ENCODE assay signal across 15 cellular contexts in the genomic region with DNA sequence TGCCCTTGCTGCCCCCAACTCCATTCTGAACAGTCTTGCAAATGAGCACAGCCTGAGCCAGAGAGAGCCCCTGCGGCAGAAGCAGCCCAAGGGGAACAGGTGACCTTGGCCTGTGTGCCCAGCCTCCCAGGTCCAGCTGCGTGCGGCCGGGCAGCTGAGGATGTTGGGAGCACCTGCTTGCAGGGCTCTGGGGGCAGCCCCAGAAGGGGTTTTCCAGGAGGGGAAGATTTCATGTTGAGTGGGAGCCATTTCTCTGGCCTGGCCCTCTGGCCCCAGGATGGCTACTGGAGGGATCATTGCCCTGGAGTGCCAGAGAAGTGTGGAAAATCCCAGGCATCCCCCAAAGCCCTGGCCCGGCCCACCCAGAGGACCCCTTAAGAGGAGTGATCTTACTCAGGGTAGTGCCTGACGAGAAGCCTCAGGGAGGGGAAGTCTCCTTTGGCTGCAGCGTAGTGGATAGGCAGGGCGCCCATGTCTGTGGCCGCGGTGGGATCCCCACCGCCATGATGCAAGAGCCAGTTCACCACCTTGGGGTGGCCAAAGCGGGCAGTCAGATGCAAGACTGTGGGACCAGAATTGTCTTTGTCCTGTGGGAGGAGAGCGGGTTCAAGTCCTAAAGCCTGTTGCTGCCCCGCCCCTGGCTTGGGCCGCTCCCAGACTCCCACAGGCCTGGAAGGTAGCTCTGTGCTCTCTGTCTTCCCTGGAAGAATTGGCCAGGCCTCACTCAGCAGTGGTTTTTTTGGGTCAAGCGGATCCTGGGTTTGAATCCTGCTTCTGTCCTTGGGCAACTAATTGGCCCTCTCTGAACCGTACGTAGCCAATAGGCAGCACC. TPM values are rescaled to one million over a fixed set of nuclear protein-coding genes. Genes with fewer than 3 reads are reported as not detected.
DNase-seq lines count a peak whose midpoint lies in the region; ATAC-seq and TF ChIP-seq lines count a peak whose summit lies in the region.
"Had no signal": no experiment of that assay in that cellular context is flagged by ENCODE, and none has a peak within 500 bp of the region (broad histone marks: within the 10 kb centered on the region; RNA-seq: fewer than 3 reads in every experiment).

No MANE protein-coding gene starts in this region.

- no peaks in the 10 kb centered on the region for H3K9me3 Mint-ChIP-seq in activated naive CD4-positive, alpha-beta T cell treated with anti-CD3 and anti-CD28 coated beads, Interleukin-2, amount 10 ng/mL, durations not matched to agents 7 days and 5 days
- H3K9me3 Mint-ChIP-seq: neural crest cell, T-cell had no signal

- H3K27ac Mint-ChIP-seq in activated naive CD4-positive, alpha-beta T cell treated with anti-CD3 and anti-CD28 coated beads, Interleukin-2, amount 10 ng/mL, durations not matched to agents 7 days and 5 days: no peak overlapping the region
- H3K27ac Mint-ChIP-seq: T-cell had no signal

- H3K4me3 ChIP-seq in RWPE2 (ENCODE audit: severe bottlenecking) (no peak overlapping the region), tibial nerve (no peak overlapping the region)
- H3K4me3 ChIP-seq: left lung had no signal

- H3K4me1 ChIP-seq in RWPE2 (ENCODE audit: insufficient read depth, poor library complexity, severe bottlenecking) (no peaks in the 10 kb centered on the region), tibial nerve (no peaks in the 10 kb centered on the region)
- H3K4me1 ChIP-seq: left lung had no signal

- peaks cover 44% of the 10 kb centered on the region for H3K27me3 Mint-ChIP-seq in activated naive CD4-positive, alpha-beta T cell treated with anti-CD3 and anti-CD28 coated beads, Interleukin-2, amount 10 ng/mL, durations not matched to agents 7 days and 5 days

- CTCF ChIA-PET in activated naive CD4-positive, alpha-beta T cell treated with anti-CD3 and anti-CD28 coated beads, Interleukin-2, amount 10 ng/mL, durations not matched to agents 7 days and 5 days (lab: Charles Lee): no interaction called here

- H3K9me3 ChIP-seq in RWPE2 (ENCODE audit: severe bottlenecking) (no peaks in the 10 kb centered on the region), tibial nerve (no peaks in the 10 kb centered on the region)
- H3K9me3 ChIP-seq: left lung had no signal

- TF ChIP-seq POLR2A in tibial nerve (IDR thresholded peaks at IDR 0.05): no peak

- H3K27me3 ChIP-seq in RWPE2 (ENCODE audit: insufficient read depth, poor library complexity, severe bottlenecking) (no peaks in the 10 kb centered on the region), tibial nerve (peaks cover 0 to 54% of the 10 kb centered on the region in 2 donors)

- TF ChIP-seq EP300 in tibial nerve (IDR thresholded peaks at IDR 0.05): no peak

- no peak overlapping the region for H3K4me3 Mint-ChIP-seq in activated naive CD4-positive, alpha-beta T cell treated with anti-CD3 and anti-CD28 coated beads, Interleukin-2, amount 10 ng/mL, durations not matched to agents 7 days and 5 days
- H3K4me3 Mint-ChIP-seq: neural crest cell, T-cell had no signal

- H3K36me3 ChIP-seq in RWPE2 (ENCODE audit: low read depth): no peaks in the 10 kb centered on the region
- no peaks in the 10 kb centered on the region for H3K36me3 ChIP-seq in tibial nerve
- H3K36me3 ChIP-seq: left lung had no signal

- peak; percentile 18 for DNase-seq in activated naive CD4-positive, alpha-beta T cell treated with anti-CD3 and anti-CD28 coated beads, Interleukin-2, amount 10 ng/mL, durations not matched to agents 7 days and 5 days
- DNase-seq in activated naive CD4-positive, alpha-beta T cell treated with anti-CD3 and anti-CD28 coated beads, Interleukin-2, amount 50 U/mL, for 16 hours: no peak
- DNase-seq in RWPE2 (ENCODE audit: low spot score): peak; percentile 72
- peak; percentile 49 for DNase-seq in left lobe of liver (ENCODE audit: low spot score)
- DNase-seq in ureter (ENCODE audit: low spot score): peak; percentile 43
- no peak for DNase-seq in tibial nerve (ENCODE audit: low spot score in 2 of 2)
- no peak for DNase-seq in GOT3 (lab: John Stamatoyannopoulos, UW)
- DNase-seq: activated CD4-positive, alpha-beta T cell treated with anti-CD3 and anti-CD28 coated beads for 1 hour; activated naive CD4-positive, alpha-beta T cell; DMS79 treated with DMSO at 0.1 percent for 48 hours had no signal

- ATAC-seq in RWPE2 (ENCODE audit: low read depth): no peak
- ATAC-seq in left lobe of liver: no peak
- no peak for ATAC-seq in HG03039 (IDR thresholded peaks at IDR 0.05; ENCODE audit: unreplicated experiment)
- ATAC-seq: left lung, T-cell had no signal

- no peak overlapping the region for H3K27ac ChIP-seq in RWPE2 (ENCODE audit: poor library complexity, severe bottlenecking)
- no peak overlapping the region for H3K27ac ChIP-seq in tibial nerve
- H3K27ac ChIP-seq: left lung had no signal

- TF ChIP-seq CTCF in RWPE2 (IDR thresholded peaks at IDR 0.05; ENCODE audit: poor library complexity, severe bottlenecking) (no peak), tibial nerve (IDR thresholded peaks at IDR 0.05) (no peak)

- 90 to 93% methylated on average over 18 of the region's 18 CpGs for WGBS in tibial nerve, 2 donors

- no peaks in the 10 kb centered on the region for H3K4me1 Mint-ChIP-seq in activated naive CD4-positive, alpha-beta T cell treated with anti-CD3 and anti-CD28 coated beads, Interleukin-2, amount 10 ng/mL, durations not matched to agents 7 days and 5 days
- H3K4me1 Mint-ChIP-seq: T-cell had no signal

- H3K36me3 Mint-ChIP-seq in activated naive CD4-positive, alpha-beta T cell treated with anti-CD3 and anti-CD28 coated beads, Interleukin-2, amount 10 ng/mL, durations not matched to agents 7 days and 5 days: no peaks in the 10 kb centered on the region
- H3K36me3 Mint-ChIP-seq: T-cell had no signal

RNA-seq across cellular contexts. Expression of gene RNU1-4, which starts 20.5 kb away (rescaled TPM):
- total RNA-seq in left lobe of liver (1,159 TPM), ureter (1,626 TPM), tibial nerve (under 1 TPM; under 0.01 TPM)
- total RNA-seq: H4 had no signal

RNA-seq across cellular contexts. Expression of gene RNU1-3, which starts 53.0 kb away (rescaled TPM):
- total RNA-seq in left lobe of liver (1,159 TPM), ureter (1,626 TPM), tibial nerve (under 1 TPM; under 0.01 TPM)
- total RNA-seq: H4 had no signal

Comparison
In these comparisons a context has a peak if more than half of its experiments do, and no peak if none do; other contexts are left out.
1. DNase-seq: peak in activated naive CD4-positive, alpha-beta T cell treated with anti-CD3 and anti-CD28 coated beads, Interleukin-2, amount 10 ng/mL, durations not matched to agents 7 days and 5 days (single experiment), RWPE2 (single experiment), left lobe of liver (single experiment) and ureter (single experiment); none in activated naive CD4-positive, alpha-beta T cell treated with anti-CD3 and anti-CD28 coated beads, Interleukin-2, amount 50 U/mL, for 16 hours (single experiment), tibial nerve (0 of 2) and GOT3 (single experiment).
2. RNA of gene RNU1-4, which starts 20.5 kb away (total RNA-seq): 1,626 TPM in ureter (single experiment) and 1,159 TPM in left lobe of liver (single experiment); under 0.01 TPM in tibial nerve; every median in the first group is over 1,000 times any median in the second.
3. RNA of gene RNU1-3, which starts 53.0 kb away (total RNA-seq): 1,626 TPM in ureter (single experiment) and 1,159 TPM in left lobe of liver (single experiment); under 0.01 TPM in tibial nerve; every median in the first group is over 1,000 times any median in the second.